In the genomic region with DNA sequence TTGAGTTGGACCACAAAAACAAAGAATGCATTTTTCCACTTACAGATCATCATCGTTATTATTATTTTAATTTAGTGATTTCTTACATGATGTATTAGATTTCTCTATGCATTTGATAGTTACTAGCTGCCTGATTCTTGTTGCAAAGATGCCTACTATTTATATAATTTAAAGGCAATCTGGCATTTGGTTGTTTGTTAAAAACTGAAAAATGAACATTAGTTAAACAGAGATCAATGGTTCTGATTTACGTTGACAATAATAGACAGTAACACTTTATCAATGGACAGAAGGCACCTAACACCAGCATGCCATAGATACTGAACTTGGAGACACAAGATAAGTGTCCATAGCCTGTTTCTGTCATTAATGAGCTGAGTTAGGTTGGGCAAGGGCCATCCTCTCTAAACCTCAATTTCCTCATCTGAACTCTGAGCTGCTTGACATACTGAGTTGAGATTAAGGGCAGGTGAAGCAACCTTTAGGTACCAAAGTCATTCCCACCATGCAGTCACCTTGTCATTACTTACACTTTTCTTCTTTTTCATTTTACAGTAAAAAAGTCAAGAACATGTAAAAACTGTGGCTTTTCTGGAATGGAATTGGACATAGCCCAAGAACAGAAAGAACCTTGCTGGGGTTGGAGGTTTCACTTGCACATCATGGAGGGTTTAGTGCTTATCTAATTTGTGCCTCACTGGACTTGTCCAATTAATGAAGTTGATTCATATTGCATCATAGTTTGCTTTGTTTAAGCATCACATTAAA, we compare ENCODE assay signal across 1 cellular context.
A peak's percentile ranks its signal among the peaks of the same experiment; 100 is the strongest.
TF ChIP-seq lines count a peak whose summit lies in the region.

No MANE protein-coding gene starts in this region.

TF ChIP-seq in HepG2, 621 proteins besides CTCF, POLR2A, EP300 and RAD21 (continues in another document):
- TF ChIP-seq ZNF496 (CRISPR knock-in tag; IDR thresholded peaks at IDR 0.05; ENCODE audit: insufficient replicate concordance) (no peak), ZNF251 (CRISPR knock-in tag; IDR thresholded peaks at IDR 0.05) (no peak), NR2F2 (IDR thresholded peaks at IDR 0.05; ENCODE audit: borderline replicate concordance, low read depth) (peak; percentile 67), RNF2 (conservative IDR thresholded peaks at IDR 0.05; ENCODE audit: low read depth) (no peak), KDM5A (IDR thresholded peaks at IDR 0.05; ENCODE audit: borderline replicate concordance, low read length) (no peak), SP4 (CRISPR knock-in tag; IDR thresholded peaks at IDR 0.05) (no peak), SMAD3 (CRISPR knock-in tag; IDR thresholded peaks at IDR 0.05) (peak; percentile 60; the same call in 1 of the 2 replicates), ZNF460 (CRISPR knock-in tag; IDR thresholded peaks at IDR 0.05; ENCODE audit: borderline replicate concordance) (no peak), PHF8 (CRISPR knock-in tag; IDR thresholded peaks at IDR 0.05) (no peak), PPARG (CRISPR knock-in tag; conservative IDR thresholded peaks at IDR 0.05) (peak; percentile 59), PCBP1 (IDR thresholded peaks at IDR 0.05; ENCODE audit: borderline replicate concordance, low read depth, low read length) (no peak), ARNT2 (CRISPR knock-in tag; IDR thresholded peaks at IDR 0.05; ENCODE audit: low read depth) (no peak), ZNF878 (CRISPR knock-in tag; IDR thresholded peaks at IDR 0.05) (no peak), SRSF4 (IDR thresholded peaks at IDR 0.05; ENCODE audit: low read depth, low read length, poor library complexity, severe bottlenecking) (no peak), FLYWCH1 (CRISPR knock-in tag; IDR thresholded peaks at IDR 0.05) (no peak), IKZF1 (IDR thresholded peaks at IDR 0.05) (no peak), MED13 (CRISPR knock-in tag; IDR thresholded peaks at IDR 0.05) (no peak), TEAD2 (CRISPR knock-in tag; IDR thresholded peaks at IDR 0.05) (no peak), NR3C1 (CRISPR knock-in tag; IDR thresholded peaks at IDR 0.05) (no peak), BHLHE40 (IDR thresholded peaks at IDR 0.05; ENCODE audit: low read length) (no peak), ZNF260 (CRISPR knock-in tag; IDR thresholded peaks at IDR 0.05; ENCODE audit: borderline replicate concordance, low read depth) (no peak), ZNF660 (CRISPR knock-in tag; IDR thresholded peaks at IDR 0.05; ENCODE audit: borderline replicate concordance, low read depth) (no peak), MAFF (IDR thresholded peaks at IDR 0.05; ENCODE audit: low read depth, low read length) (no peak), ZNF292 (CRISPR knock-in tag; IDR thresholded peaks at IDR 0.05; ENCODE audit: borderline replicate concordance, low read depth) (no peak), HOXA7 (CRISPR knock-in tag; IDR thresholded peaks at IDR 0.05) (no peak), NR2F6 (IDR thresholded peaks at IDR 0.05) (peak; percentile 78), NR2F6 (CRISPR knock-in tag; IDR thresholded peaks at IDR 0.05) (peak; percentile 67; the same call in 1 of the 2 replicates), CBX1 (IDR thresholded peaks at IDR 0.05; ENCODE audit: low read depth) (no peak), ZNF230 (CRISPR knock-in tag; IDR thresholded peaks at IDR 0.05) (no peak), WIZ (CRISPR knock-in tag; IDR thresholded peaks at IDR 0.05) (no peak), ZNF124 (CRISPR knock-in tag; IDR thresholded peaks at IDR 0.05) (peak; percentile 44; the same call in 1 of the 2 replicates), KLF9 (CRISPR knock-in tag; IDR thresholded peaks at IDR 0.05; ENCODE audit: low read depth) (no peak), SYNCRIP (IDR thresholded peaks at IDR 0.05; ENCODE audit: insufficient read depth, low read depth, low read length) (no peak), ZNF746 (CRISPR knock-in tag; IDR thresholded peaks at IDR 0.05) (no peak), ZNF720 (CRISPR knock-in tag; IDR thresholded peaks at IDR 0.05) (no peak), MXI1 (IDR thresholded peaks at IDR 0.05; ENCODE audit: borderline replicate concordance, low read depth, low read length) (no peak), TRIM24 (CRISPR knock-in tag; IDR thresholded peaks at IDR 0.05) (no peak)
- TF ChIP-seq, protein P1, sequence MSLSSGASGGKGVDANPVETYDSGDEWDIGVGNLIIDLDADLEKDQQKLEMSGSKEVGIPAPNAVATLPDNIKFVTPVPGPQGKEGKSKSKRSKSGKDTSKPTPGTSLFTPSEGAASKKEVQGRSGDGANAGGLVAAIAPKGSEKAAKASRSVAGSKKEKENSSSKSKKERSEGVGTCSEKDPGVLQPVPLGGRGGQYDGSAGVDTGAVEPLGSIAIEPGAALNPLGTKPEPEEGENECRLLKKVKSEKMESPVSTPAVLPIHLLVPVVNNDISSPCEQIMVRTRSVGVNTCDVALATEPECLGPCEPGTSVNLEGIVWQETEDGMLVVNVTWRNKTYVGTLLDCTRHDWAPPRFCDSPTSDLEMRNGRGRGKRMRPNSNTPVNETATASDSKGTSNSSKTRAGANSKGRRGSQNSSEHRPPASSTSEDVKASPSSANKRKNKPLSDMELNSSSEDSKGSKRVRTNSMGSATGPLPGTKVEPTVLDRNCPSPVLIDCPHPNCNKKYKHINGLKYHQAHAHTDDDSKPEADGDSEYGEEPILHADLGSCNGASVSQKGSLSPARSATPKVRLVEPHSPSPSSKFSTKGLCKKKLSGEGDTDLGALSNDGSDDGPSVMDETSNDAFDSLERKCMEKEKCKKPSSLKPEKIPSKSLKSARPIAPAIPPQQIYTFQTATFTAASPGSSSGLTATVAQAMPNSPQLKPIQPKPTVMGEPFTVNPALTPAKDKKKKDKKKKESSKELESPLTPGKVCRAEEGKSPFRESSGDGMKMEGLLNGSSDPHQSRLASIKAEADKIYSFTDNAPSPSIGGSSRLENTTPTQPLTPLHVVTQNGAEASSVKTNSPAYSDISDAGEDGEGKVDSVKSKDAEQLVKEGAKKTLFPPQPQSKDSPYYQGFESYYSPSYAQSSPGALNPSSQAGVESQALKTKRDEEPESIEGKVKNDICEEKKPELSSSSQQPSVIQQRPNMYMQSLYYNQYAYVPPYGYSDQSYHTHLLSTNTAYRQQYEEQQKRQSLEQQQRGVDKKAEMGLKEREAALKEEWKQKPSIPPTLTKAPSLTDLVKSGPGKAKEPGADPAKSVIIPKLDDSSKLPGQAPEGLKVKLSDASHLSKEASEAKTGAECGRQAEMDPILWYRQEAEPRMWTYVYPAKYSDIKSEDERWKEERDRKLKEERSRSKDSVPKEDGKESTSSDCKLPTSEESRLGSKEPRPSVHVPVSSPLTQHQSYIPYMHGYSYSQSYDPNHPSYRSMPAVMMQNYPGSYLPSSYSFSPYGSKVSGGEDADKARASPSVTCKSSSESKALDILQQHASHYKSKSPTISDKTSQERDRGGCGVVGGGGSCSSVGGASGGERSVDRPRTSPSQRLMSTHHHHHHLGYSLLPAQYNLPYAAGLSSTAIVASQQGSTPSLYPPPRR (CRISPR knock-in tag; IDR thresholded peaks at IDR 0.05; ENCODE audit: borderline replicate concordance): no peak; the same call in 1 of the 2 replicates
- TF ChIP-seq, protein P2, sequence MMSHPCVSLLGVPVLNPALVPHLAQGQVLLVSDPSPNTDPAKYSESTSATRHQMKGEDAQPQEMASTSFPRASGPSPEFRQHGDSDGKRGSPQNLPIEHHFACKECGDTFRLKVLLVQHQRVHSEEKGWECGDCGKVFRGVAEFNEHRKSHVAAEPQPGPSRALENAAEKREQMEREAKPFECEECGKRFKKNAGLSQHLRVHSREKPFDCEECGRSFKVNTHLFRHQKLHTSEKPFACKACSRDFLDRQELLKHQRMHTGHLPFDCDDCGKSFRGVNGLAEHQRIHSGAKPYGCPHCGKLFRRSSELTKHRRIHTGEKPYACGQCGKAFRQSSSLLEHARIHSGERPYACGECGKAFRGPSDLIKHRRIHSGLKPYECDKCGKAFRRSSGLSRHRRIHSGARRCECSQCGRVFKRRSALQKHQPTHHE (CRISPR knock-in tag; IDR thresholded peaks at IDR 0.05; ENCODE audit: borderline replicate concordance): no peak
- TF ChIP-seq, protein P3, sequence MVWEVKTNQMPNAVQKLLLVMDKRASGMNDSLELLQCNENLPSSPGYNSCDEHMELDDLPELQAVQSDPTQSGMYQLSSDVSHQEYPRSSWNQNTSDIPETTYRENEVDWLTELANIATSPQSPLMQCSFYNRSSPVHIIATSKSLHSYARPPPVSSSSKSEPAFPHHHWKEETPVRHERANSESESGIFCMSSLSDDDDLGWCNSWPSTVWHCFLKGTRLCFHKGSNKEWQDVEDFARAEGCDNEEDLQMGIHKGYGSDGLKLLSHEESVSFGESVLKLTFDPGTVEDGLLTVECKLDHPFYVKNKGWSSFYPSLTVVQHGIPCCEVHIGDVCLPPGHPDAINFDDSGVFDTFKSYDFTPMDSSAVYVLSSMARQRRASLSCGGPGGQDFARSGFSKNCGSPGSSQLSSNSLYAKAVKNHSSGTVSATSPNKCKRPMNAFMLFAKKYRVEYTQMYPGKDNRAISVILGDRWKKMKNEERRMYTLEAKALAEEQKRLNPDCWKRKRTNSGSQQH (CRISPR knock-in tag; IDR thresholded peaks at IDR 0.05; ENCODE audit: low read depth): no peak
- TF ChIP-seq, protein P4, sequence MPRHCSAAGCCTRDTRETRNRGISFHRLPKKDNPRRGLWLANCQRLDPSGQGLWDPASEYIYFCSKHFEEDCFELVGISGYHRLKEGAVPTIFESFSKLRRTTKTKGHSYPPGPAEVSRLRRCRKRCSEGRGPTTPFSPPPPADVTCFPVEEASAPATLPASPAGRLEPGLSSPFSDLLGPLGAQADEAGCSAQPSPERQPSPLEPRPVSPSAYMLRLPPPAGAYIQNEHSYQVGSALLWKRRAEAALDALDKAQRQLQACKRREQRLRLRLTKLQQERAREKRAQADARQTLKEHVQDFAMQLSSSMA (CRISPR knock-in tag; IDR thresholded peaks at IDR 0.05): no peak
- TF ChIP-seq, protein P5, sequence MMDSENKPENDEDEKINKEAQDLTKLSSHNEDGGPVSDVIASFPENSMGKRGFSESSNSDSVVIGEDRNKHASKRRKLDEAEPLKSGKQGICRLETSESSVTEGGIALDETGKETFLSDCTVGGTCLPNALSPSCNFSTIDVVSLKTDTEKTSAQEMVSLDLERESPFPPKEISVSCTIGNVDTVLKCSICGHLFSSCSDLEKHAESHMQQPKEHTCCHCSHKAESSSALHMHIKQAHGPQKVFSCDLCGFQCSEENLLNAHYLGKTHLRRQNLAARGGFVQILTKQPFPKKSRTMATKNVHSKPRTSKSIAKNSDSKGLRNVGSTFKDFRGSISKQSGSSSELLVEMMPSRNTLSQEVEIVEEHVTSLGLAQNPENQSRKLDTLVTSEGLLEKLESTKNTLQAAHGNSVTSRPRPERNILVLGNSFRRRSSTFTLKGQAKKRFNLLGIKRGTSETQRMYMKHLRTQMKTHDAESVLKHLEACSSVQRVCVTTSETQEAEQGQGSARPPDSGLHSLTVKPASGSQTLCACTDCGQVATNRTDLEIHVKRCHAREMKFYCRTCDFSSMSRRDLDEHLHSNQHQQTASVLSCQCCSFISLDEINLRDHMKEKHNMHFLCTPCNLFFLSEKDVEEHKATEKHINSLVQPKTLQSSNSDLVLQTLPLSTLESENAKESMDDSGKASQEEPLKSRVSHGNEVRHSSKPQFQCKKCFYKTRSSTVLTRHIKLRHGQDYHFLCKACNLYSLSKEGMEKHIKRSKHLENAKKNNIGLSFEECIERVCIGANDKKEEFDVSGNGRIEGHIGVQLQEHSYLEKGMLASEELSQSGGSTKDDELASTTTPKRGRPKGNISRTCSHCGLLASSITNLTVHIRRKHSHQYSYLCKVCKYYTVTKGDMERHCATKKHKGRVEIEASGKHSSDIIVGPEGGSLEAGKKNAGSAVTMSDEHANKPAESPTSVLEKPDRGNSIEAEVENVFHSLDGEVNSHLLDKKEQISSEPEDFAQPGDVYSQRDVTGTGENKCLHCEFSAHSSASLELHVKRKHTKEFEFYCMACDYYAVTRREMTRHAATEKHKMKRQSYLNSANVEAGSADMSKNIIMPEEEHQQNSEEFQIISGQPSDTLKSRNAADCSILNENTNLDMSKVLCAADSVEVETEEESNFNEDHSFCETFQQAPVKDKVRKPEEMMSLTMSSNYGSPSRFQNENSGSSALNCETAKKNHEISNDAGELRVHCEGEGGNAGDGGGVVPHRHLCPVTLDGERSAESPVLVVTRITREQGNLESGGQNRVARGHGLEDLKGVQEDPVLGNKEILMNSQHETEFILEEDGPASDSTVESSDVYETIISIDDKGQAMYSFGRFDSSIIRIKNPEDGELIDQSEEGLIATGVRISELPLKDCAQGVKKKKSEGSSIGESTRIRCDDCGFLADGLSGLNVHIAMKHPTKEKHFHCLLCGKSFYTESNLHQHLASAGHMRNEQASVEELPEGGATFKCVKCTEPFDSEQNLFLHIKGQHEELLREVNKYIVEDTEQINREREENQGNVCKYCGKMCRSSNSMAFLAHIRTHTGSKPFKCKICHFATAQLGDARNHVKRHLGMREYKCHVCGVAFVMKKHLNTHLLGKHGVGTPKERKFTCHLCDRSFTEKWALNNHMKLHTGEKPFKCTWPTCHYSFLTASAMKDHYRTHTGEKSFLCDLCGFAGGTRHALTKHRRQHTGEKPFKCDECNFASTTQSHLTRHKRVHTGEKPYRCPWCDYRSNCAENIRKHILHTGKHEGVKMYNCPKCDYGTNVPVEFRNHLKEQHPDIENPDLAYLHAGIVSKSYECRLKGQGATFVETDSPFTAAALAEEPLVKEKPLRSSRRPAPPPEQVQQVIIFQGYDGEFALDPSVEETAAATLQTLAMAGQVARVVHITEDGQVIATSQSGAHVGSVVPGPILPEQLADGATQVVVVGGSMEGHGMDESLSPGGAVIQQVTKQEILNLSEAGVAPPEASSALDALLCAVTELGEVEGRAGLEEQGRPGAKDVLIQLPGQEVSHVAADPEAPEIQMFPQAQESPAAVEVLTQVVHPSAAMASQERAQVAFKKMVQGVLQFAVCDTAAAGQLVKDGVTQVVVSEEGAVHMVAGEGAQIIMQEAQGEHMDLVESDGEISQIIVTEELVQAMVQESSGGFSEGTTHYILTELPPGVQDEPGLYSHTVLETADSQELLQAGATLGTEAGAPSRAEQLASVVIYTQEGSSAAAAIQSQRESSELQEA (CRISPR knock-in tag; IDR thresholded peaks at IDR 0.05; ENCODE audit: not compliant biosample characterization): no peak
- TF ChIP-seq, protein P6, sequence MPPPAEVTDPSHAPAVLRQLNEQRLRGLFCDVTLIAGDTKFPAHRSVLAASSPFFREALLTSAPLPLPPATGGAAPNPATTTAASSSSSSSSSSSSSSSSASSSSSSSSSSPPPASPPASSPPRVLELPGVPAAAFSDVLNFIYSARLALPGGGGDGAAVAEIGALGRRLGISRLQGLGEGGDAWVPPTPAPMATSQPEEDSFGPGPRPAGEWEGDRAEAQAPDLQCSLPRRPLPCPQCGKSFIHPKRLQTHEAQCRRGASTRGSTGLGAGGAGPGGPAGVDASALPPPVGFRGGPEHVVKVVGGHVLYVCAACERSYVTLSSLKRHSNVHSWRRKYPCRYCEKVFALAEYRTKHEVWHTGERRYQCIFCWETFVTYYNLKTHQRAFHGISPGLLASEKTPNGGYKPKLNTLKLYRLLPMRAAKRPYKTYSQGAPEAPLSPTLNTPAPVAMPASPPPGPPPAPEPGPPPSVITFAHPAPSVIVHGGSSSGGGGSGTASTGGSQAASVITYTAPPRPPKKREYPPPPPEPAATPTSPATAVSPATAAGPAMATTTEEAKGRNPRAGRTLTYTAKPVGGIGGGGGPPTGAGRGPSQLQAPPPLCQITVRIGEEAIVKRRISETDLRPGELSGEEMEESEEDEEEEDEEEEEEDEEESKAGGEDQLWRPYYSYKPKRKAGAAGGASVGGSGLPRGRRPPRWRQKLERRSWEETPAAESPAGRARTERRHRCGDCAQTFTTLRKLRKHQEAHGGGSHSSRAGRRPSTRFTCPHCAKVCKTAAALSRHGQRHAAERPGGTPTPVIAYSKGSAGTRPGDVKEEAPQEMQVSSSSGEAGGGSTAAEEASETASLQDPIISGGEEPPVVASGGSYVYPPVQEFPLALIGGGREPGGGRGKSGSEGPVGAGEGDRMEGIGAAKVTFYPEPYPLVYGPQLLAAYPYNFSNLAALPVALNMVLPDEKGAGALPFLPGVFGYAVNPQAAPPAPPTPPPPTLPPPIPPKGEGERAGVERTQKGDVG (CRISPR knock-in tag; IDR thresholded peaks at IDR 0.05; ENCODE audit: borderline replicate concordance): no peak
